In the genomic region with DNA sequence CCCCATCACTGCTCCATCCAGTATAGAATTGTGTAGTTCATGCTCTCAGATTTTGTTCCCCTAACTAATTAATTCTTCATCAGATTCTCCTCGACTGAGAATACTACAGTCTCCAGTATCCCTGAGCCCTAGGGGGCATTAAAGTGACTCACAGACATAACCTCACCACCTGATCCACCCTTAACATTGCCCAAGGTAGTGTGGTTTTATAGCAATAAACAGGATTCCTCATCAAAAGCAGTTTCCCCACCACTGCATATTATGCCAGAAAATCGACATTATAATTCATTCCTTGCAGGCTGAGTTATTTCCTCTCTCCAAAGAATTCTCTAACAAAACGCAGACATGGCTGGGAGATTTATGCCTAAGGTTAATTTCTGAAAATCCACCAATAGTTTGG, we compare ENCODE assay signal across 21 cellular contexts.
DNase-seq lines count a peak whose midpoint lies in the region; ATAC-seq and TF ChIP-seq lines count a peak whose summit lies in the region.
"Had no signal": no experiment of that assay in that cellular context is flagged by ENCODE, and none has a peak within 500 bp of the region (broad histone marks: within the 10 kb centered on the region; RNA-seq: fewer than 3 reads in every experiment).

No MANE protein-coding gene starts in this region.

- ATAC-seq in GM19035 (IDR thresholded peaks at IDR 0.05; ENCODE audit: unreplicated experiment) (no peak), HG02885 (IDR thresholded peaks at IDR 0.05; ENCODE audit: poor library complexity, unreplicated experiment) (no peak)

- H3K9me3 Mint-ChIP-seq in MCF 10A (ENCODE audit: unreplicated experiment) = peaks cover 8% of the 10 kb centered on the region

- no peaks in the 10 kb centered on the region for H3K27me3 Mint-ChIP-seq in MCF 10A (ENCODE audit: insufficient read depth, unreplicated experiment)
- H3K27me3 Mint-ChIP-seq: B cell had no signal

- CTCF ChIA-PET in MCF 10A (lab: Yijun Ruan, JAX) = no interaction called here

- no peak for TF ChIP-seq POLR2A in breast epithelium (IDR thresholded peaks at IDR 0.05)
- no peak for TF ChIP-seq POLR2A in sigmoid colon (IDR thresholded peaks at IDR 0.05)

- 65 to 83% methylated on average over 3 of the region's 3 CpGs for WGBS in sigmoid colon, 2 donors

- H3K4me3 ChIP-seq in breast epithelium (no peak overlapping the region), choroid plexus epithelial cell (ENCODE audit: low read depth, low read length) (no peak overlapping the region), sigmoid colon (no peak overlapping the region)
- H3K4me3 ChIP-seq: SK-N-MC had no signal

- H3K36me3 Mint-ChIP-seq in MCF 10A (ENCODE audit: insufficient read depth, unreplicated experiment) = no peaks in the 10 kb centered on the region

- H3K4me1 ChIP-seq in breast epithelium (no peaks in the 10 kb centered on the region), sigmoid colon (peaks cover 0 to 10% (median 0%) of the 10 kb centered on the region in 4 donors)

- H3K36me3 ChIP-seq in breast epithelium (no peaks in the 10 kb centered on the region), sigmoid colon (no peaks in the 10 kb centered on the region)

- no peak overlapping the region for H3K4me3 Mint-ChIP-seq in MCF 10A (ENCODE audit: unreplicated experiment)
- H3K4me3 Mint-ChIP-seq: B cell had no signal

- peak overlapping the region; percentile 16 for H3K27ac Mint-ChIP-seq in MCF 10A (ENCODE audit: low read depth, unreplicated experiment)
- H3K27ac Mint-ChIP-seq: B cell had no signal

- no peak for TF ChIP-seq EP300 in sigmoid colon (IDR thresholded peaks at IDR 0.05)

- POLR2A ChIA-PET in MCF 10A (lab: Yijun Ruan, JAX) = no interaction called here

- TF ChIP-seq CTCF in MCF 10A (IDR thresholded peaks at IDR 0.05; ENCODE audit: unreplicated experiment) (no peak), breast epithelium (IDR thresholded peaks at IDR 0.05) (no peak), choroid plexus epithelial cell (conservative IDR thresholded peaks at IDR 0.05; ENCODE audit: low read depth, low read length) (no peak), sigmoid colon (IDR thresholded peaks at IDR 0.05) (no peak)

- intact Hi-C loops in MCF 10A (cut with micrococcal nuclease) (no loop called here), breast epithelium (cut with DNase I; ENCODE audit: low total_unique reads) (no loop called here), sigmoid colon (cut with DNase I) (no loop called here)

- peaks cover 0 to 7% of the 10 kb centered on the region in 2 donors for H3K9me3 ChIP-seq in breast epithelium
- H3K9me3 ChIP-seq in sigmoid colon = peaks cover 0 to 3% (median 0%) of the 10 kb centered on the region in 4 donors

- peak; percentile 72 for DNase-seq in MCF 10A (ENCODE audit: unreplicated experiment)
- DNase-seq in breast epithelium (ENCODE audit: low spot score in 2 of 2) = no peak
- DNase-seq in T1000 (lab: John Stamatoyannopoulos, UW) = peak; percentile 55
- peak; percentile 49 for DNase-seq in choroid plexus epithelial cell (ENCODE audit: low read depth)
- no peak for DNase-seq in ecto neural progenitor cell (ENCODE audit: low spot score)
- DNase-seq in sigmoid colon = no peak
- DNase-seq: COR-L47, DMS 273 treated with DMSO at 0.1 percent for 48 hours, DND-41, MM.1S, NCI-H1092 treated with DMSO at 0.1 percent for 48 hours, NCI-H146, NCI-H2081, NCI-H2171 treated with DMSO at 0.1 percent for 48 hours, SHP77 had no signal

- H3K27me3 ChIP-seq in breast epithelium (no peaks in the 10 kb centered on the region), sigmoid colon (no peaks in the 10 kb centered on the region)

- H3K27ac ChIP-seq in breast epithelium = no peak overlapping the region
- H3K27ac ChIP-seq in sigmoid colon = no peak overlapping the region
- H3K27ac ChIP-seq: 22Rv1, KMS-11, SK-N-MC had no signal

- H3K4me1 Mint-ChIP-seq in MCF 10A (ENCODE audit: insufficient read depth, unreplicated experiment) = peaks cover 26% of the 10 kb centered on the region
- H3K4me1 Mint-ChIP-seq: B cell had no signal

- no TSS peak for BruUV-seq in MCF 10A (replicated peaks; lab: Mats Ljungman, UMichigan)

Comparison
In these comparisons a context has a peak if more than half of its experiments do, and no peak if none do; other contexts are left out.
1. DNase-seq: peak in MCF 10A (single experiment), T1000 (single experiment) and choroid plexus epithelial cell (single experiment); none in breast epithelium (0 of 2), ecto neural progenitor cell (single experiment) and sigmoid colon (single experiment).